7 cellular contexts compared by ENCODE assay signal in genomic region chr19:17292301-17293074, GRCh38. TPM values are rescaled to one million over a fixed set of nuclear protein-coding genes. Genes with fewer than 3 reads are reported as not detected.
A peak's percentile ranks its signal among the peaks of the same experiment; 100 is the strongest.
DNase-seq lines count a peak whose midpoint lies in the region; ATAC-seq and TF ChIP-seq lines count a peak whose summit lies in the region.

No MANE protein-coding gene starts in this region.

- in situ Hi-C loops in GM13977 (cut with MboI; ENCODE audit: low pct_unique_long_range_greater_than_20kb, low sequenced_read_pairs, unreplicated experiment) = no loop called here

- H3K9me3 ChIP-seq in mucosa of descending colon = no peaks in the 10 kb centered on the region

- intact Hi-C loops in mucosa of descending colon (cut with DNase I, micrococcal nuclease) = loop anchor here in 1 of 2 donors (10.0 kb wide), 1 partner anchor 102 kb away; the partner anchor contains the start of gene CCDC194

- DNase-seq in GM13977 (ENCODE audit: low spot score) (peak; percentile 98), NOMO-1 (lab: John Stamatoyannopoulos, UW; ENCODE audit: unreplicated experiment in 2 of 2) (peak; percentile 62 to 72), epidermal melanocyte (ENCODE audit: insufficient read length, low spot score) (peak; percentile 99), mucosa of descending colon (peak; percentile 81 to 90 (median 85))
- peak; percentile 25 for DNase-seq in activated CD8-positive, alpha-beta memory T cell treated with anti-CD3 and anti-CD28 coated beads, Interleukin-2, amount 50 U/mL, for 1 hour (ENCODE audit: extremely low read depth)
- DNase-seq in stimulated activated CD8-positive, alpha-beta memory T cell treated with anti-CD3 and anti-CD28 coated beads, Interleukin-7, amount 100 ng/mL, for 24 hours (ENCODE audit: low read depth) = peak; percentile 67

- peak overlapping the region; percentile 32 for H3K4me3 ChIP-seq in mucosa of descending colon

- ATAC-seq in HG02759 (IDR thresholded peaks at IDR 0.05; ENCODE audit: unreplicated experiment) (peak; percentile 84), mucosa of descending colon (peak; percentile 96)

- peaks cover 11% of the 10 kb centered on the region for H3K4me1 ChIP-seq in mucosa of descending colon (ENCODE audit: low read depth)

- peak; percentile 84 for TF ChIP-seq CTCF in GM13977 (IDR thresholded peaks at IDR 0.05; ENCODE audit: extremely low read depth, insufficient read depth, missing control alignments)
- TF ChIP-seq CTCF in mucosa of descending colon (IDR thresholded peaks at IDR 0.05) = peak; percentile 62

- H3K36me3 ChIP-seq in mucosa of descending colon (ENCODE audit: low read depth) = no peaks in the 10 kb centered on the region

RNA-seq across cellular contexts. Expression of gene ABHD8, which starts 10.7 kb away (rescaled TPM):
- total RNA-seq in mucosa of descending colon = 10 to 100 TPM in 1 of 3 donors, 1 to 10 TPM in 2; 3.0 to 18.0 (median 4.5) TPM

RNA-seq across cellular contexts. Expression of gene ANKLE1, which starts 10.8 kb away (rescaled TPM):
- total RNA-seq in mucosa of descending colon = 1 to 10 TPM in 1 of 3 donors, under 1 TPM in 2; 0.23 to 1.9 (median 0.80) TPM

RNA-seq across cellular contexts. Expression of gene MRPL34, which starts 13.2 kb away (rescaled TPM):
- 100 to 1,000 TPM; 124 to 148 (median 145) TPM for total RNA-seq in mucosa of descending colon

RNA-seq across cellular contexts. Expression of gene DDA1, which starts 16.9 kb away (rescaled TPM):
- total RNA-seq in mucosa of descending colon = 10 to 100 TPM; 38.3 to 51.4 (median 48.3) TPM

RNA-seq across cellular contexts. Expression of gene BABAM1, which starts 25.2 kb away (rescaled TPM):
- total RNA-seq in mucosa of descending colon = 10 to 100 TPM; 64.6 to 80.3 (median 76.2) TPM

Comparison
In these comparisons a context has a peak if more than half of its experiments do, and no peak if none do; other contexts are left out.
1. Peak in every context shown above with its lines: DNase-seq, ATAC-seq and H3K4me3 ChIP-seq.
2. DNase-seq: peak in every context shown above with its lines; median percentile 99 in epidermal melanocyte; 98 in GM13977; 85 in mucosa of descending colon; 67 in NOMO-1; 67 in stimulated activated CD8-positive, alpha-beta memory T cell treated with anti-CD3 and anti-CD28 coated beads, Interleukin-7, amount 100 ng/mL, for 24 hours; 25 in activated CD8-positive, alpha-beta memory T cell treated with anti-CD3 and anti-CD28 coated beads, Interleukin-2, amount 50 U/mL, for 1 hour.